23 cellular contexts compared by ENCODE assay signal in genomic region chr13:19172007-19172646, GRCh38. TPM values are rescaled to one million over a fixed set of nuclear protein-coding genes. Genes with fewer than 3 reads are reported as not detected.
DNase-seq lines count a peak whose midpoint lies in the region; ATAC-seq and TF ChIP-seq lines count a peak whose summit lies in the region.
"Had no signal": no experiment of that assay in that cellular context is flagged by ENCODE, and none has a peak within 500 bp of the region (broad histone marks: within the 10 kb centered on the region; RNA-seq: fewer than 3 reads in every experiment).

No MANE protein-coding gene starts in this region.

- TF ChIP-seq POLR2A in spleen (IDR thresholded peaks at IDR 0.05): no peak

- H3K4me3 Mint-ChIP-seq in endothelial cell (ENCODE audit: unreplicated experiment): peak overlapping the region; percentile 71
- H3K4me3 Mint-ChIP-seq: CD14-positive monocyte; CD4-positive, alpha-beta T cell; CD8-positive, alpha-beta memory T cell; HFFc6 had no signal

- H3K4me3 ChIP-seq in lower lobe of right lung (no peak overlapping the region), spleen (no peak overlapping the region), psoas muscle (no peak overlapping the region)
- H3K4me3 ChIP-seq: A549; BLaER1 treated with 17β-estradiol and CSF1 and Interleukin-3, amounts not matched to agents 10 nM and 100 nM; HAP-1 had no signal

- DNase-seq in endothelial cell (ENCODE audit: low spot score): no peak
- no peak for DNase-seq in lower lobe of right lung
- DNase-seq in spleen: peak; percentile 51
- DNase-seq in DMS 273 (lab: John Stamatoyannopoulos, UW; ENCODE audit: unreplicated experiment): no peak
- DNase-seq in stimulated activated CD4-positive, alpha-beta T cell treated with anti-CD3 and anti-CD28 coated beads, Interleukin-4, amount 100 ng/mL, for 1 hour: no peak
- no peak for DNase-seq in psoas muscle
- no peak for DNase-seq in activated CD8-positive, alpha-beta memory T cell treated with anti-CD3 and anti-CD28 coated beads, Interleukin-2, amount 50 U/mL, for 48 hours
- DNase-seq: 8988T; ACHN; AML-193; BE2C; CD4-positive, alpha-beta T cell; CD8-positive, alpha-beta memory T cell; DMS53; DMS79 treated with DMSO at 0.1 percent for 48 hours; GF-D8; GOT3; HFFc6 had no signal

- peaks cover 7% of the 10 kb centered on the region for H3K27me3 Mint-ChIP-seq in endothelial cell (ENCODE audit: unreplicated experiment)
- H3K27me3 Mint-ChIP-seq: CD4-positive, alpha-beta T cell had no signal

- H3K36me3 ChIP-seq in lower lobe of right lung (no peaks in the 10 kb centered on the region), spleen (no peaks in the 10 kb centered on the region), psoas muscle (ENCODE audit: insufficient read depth in 1 of 2, low read depth in 1 of 2) (no peaks in the 10 kb centered on the region)
- H3K36me3 ChIP-seq: BE2C; BLaER1 treated with 17β-estradiol and CSF1 and Interleukin-3, amounts not matched to agents 10 nM and 100 nM; HAP-1 had no signal

- H3K27me3 ChIP-seq in lower lobe of right lung (ENCODE audit: low read depth) (no peaks in the 10 kb centered on the region), spleen (replicated peaks in 1 of 7) (no peaks in the 10 kb centered on the region), psoas muscle (ENCODE audit: insufficient read depth in 3 of 3, low read length in 2 of 3) (no peaks in the 10 kb centered on the region)
- H3K27me3 ChIP-seq: BE2C; BLaER1 treated with 17β-estradiol and CSF1 and Interleukin-3, amounts not matched to agents 10 nM and 100 nM had no signal

- no peak for TF ChIP-seq CTCF in endothelial cell (IDR thresholded peaks at IDR 0.05; ENCODE audit: unreplicated experiment)
- TF ChIP-seq CTCF in lower lobe of right lung (IDR thresholded peaks at IDR 0.05): no peak
- TF ChIP-seq CTCF in spleen (IDR thresholded peaks at IDR 0.05 in 8 of 11, conservative IDR thresholded peaks at IDR 0.05 in 3 of 11): no peak
- no peak for TF ChIP-seq CTCF in psoas muscle (IDR thresholded peaks at IDR 0.05)

- no peak overlapping the region for H3K27ac Mint-ChIP-seq in endothelial cell (ENCODE audit: unreplicated experiment)
- H3K27ac Mint-ChIP-seq: CD14-positive monocyte; CD4-positive, alpha-beta T cell; CD8-positive, alpha-beta memory T cell; HFFc6 had no signal

- peak; percentile 67 to 76 for ATAC-seq in lower lobe of right lung
- no peak for ATAC-seq in psoas muscle
- ATAC-seq: A549 had no signal

- intact Hi-C loops in lower lobe of right lung (cut with DNase I) (no loop called here), spleen (cut with DNase I; ENCODE audit: low total_unique reads) (no loop called here), psoas muscle (cut with DNase I) (no loop called here)

- H3K9me3 ChIP-seq in lower lobe of right lung (no peaks in the 10 kb centered on the region), spleen (peaks cover 0 to 19% (median 0%) of the 10 kb centered on the region in 8 donors), psoas muscle (no peaks in the 10 kb centered on the region)
- H3K9me3 ChIP-seq: A549, BE2C, HAP-1 had no signal

- H3K4me1 ChIP-seq in lower lobe of right lung (no peaks in the 10 kb centered on the region), spleen (no peaks in the 10 kb centered on the region), psoas muscle (no peaks in the 10 kb centered on the region)
- H3K4me1 ChIP-seq: A549; BE2C; BLaER1 treated with 17β-estradiol and CSF1 and Interleukin-3, amounts not matched to agents 10 nM and 100 nM; HAP-1 had no signal

- H3K27ac ChIP-seq in lower lobe of right lung: no peak overlapping the region
- no peak overlapping the region for H3K27ac ChIP-seq in spleen
- H3K27ac ChIP-seq in psoas muscle: no peak overlapping the region
- H3K27ac ChIP-seq: A549; BLaER1 treated with 17β-estradiol and CSF1 and Interleukin-3, amounts not matched to agents 10 nM and 100 nM had no signal

- H3K36me3 Mint-ChIP-seq in endothelial cell (ENCODE audit: low read depth, unreplicated experiment): peaks cover 4% of the 10 kb centered on the region
- H3K36me3 Mint-ChIP-seq: CD14-positive monocyte; CD8-positive, alpha-beta memory T cell had no signal

- WGBS in spleen, 5 donors: 68 to 76% (median 71%) methylated on average over 8 to 9 of the region's 9 CpGs
- WGBS in psoas muscle, 3 donors: 63 to 66% (median 66%) methylated on average over 9 of the region's 9 CpGs

- no peaks in the 10 kb centered on the region for H3K4me1 Mint-ChIP-seq in endothelial cell (ENCODE audit: unreplicated experiment)
- H3K4me1 Mint-ChIP-seq: CD14-positive monocyte; CD8-positive, alpha-beta memory T cell had no signal

- H3K9me3 Mint-ChIP-seq in endothelial cell (ENCODE audit: unreplicated experiment): peaks cover 36% of the 10 kb centered on the region
- H3K9me3 Mint-ChIP-seq: CD4-positive, alpha-beta T cell had no signal

RNA-seq across cellular contexts. Expression of gene TUBA3C, which starts 9.5 kb away (rescaled TPM):
- total RNA-seq in endothelial cell (ENCODE audit: unreplicated experiment): not detected
- not detected for total RNA-seq in lower lobe of right lung
- not detected for total RNA-seq in spleen
- polyA plus RNA-seq in spleen: not detected
- not detected for total RNA-seq in psoas muscle
- polyA plus RNA-seq in psoas muscle: under 1 TPM in 1 of 3 donors, not detected in 2; 0.03 TPM
- total RNA-seq: CD4-positive, alpha-beta T cell; CD8-positive, alpha-beta memory T cell; G401; HFFc6 had no signal
- polyA plus RNA-seq: A549; CD14-positive monocyte; CD8-positive, alpha-beta memory T cell had no signal

Comparison
In these comparisons a context has a peak if more than half of its experiments do, and no peak if none do; other contexts are left out.
1. ATAC-seq: peak in lower lobe of right lung (2 of 2); none in psoas muscle (0 of 4).